In genomic region chr3:64257096-64257755, GRCh38 we compare ENCODE assay signal across 15 cellular contexts. TPM values are rescaled to one million over a fixed set of nuclear protein-coding genes. Genes with fewer than 3 reads are reported as not detected.
DNase-seq lines count a peak whose midpoint lies in the region; ATAC-seq and TF ChIP-seq lines count a peak whose summit lies in the region.
"Had no signal": no experiment of that assay in that cellular context is flagged by ENCODE, and none has a peak within 500 bp of the region (broad histone marks: within the 10 kb centered on the region; RNA-seq: fewer than 3 reads in every experiment).

No MANE protein-coding gene starts in this region.

- no peak for TF ChIP-seq EP300 in gastroesophageal sphincter (IDR thresholded peaks at IDR 0.05)
- no peak for TF ChIP-seq EP300 in sigmoid colon (IDR thresholded peaks at IDR 0.05)

- CTCF ChIA-PET in HEK293 (lab: Yijun Ruan, JAX) = interaction anchor here (0.8 to 1.2 kb wide), 2 partner anchors 10 to 13 kb away, joined by 3 read pairs; no protein-coding TSS in a partner anchor

- H3K4me3 ChIP-seq in HEK293 (ENCODE audit: low read depth, low read length) (no peak overlapping the region), gastroesophageal sphincter (no peak overlapping the region), sigmoid colon (no peak overlapping the region), WERI-Rb-1 (ENCODE audit: low read depth, low read length) (no peak overlapping the region)

- H3K27me3 ChIP-seq in gastroesophageal sphincter (no peaks in the 10 kb centered on the region), sigmoid colon (no peaks in the 10 kb centered on the region), WERI-Rb-1 (ENCODE audit: insufficient read depth, low read depth, severe bottlenecking) (no peaks in the 10 kb centered on the region)

- TF ChIP-seq CTCF in HEK293 (tag by site-specific recombination; IDR thresholded peaks at IDR 0.05) = no peak
- no peak for TF ChIP-seq CTCF in gastroesophageal sphincter (IDR thresholded peaks at IDR 0.05)
- no peak for TF ChIP-seq CTCF in sigmoid colon (IDR thresholded peaks at IDR 0.05)
- no peak for TF ChIP-seq CTCF in WERI-Rb-1 (IDR thresholded peaks at IDR 0.05; ENCODE audit: low read depth, low read length)

- no peak overlapping the region for H3K27ac ChIP-seq in HEK293 (ENCODE audit: extremely low read depth, low read depth, low read length)
- H3K27ac ChIP-seq in gastroesophageal sphincter = peak overlapping the region in 3 of 4 donors; percentile 25 to 97 (median 43)
- peak overlapping the region in 3 of 4 donors; percentile 38 to 80 (median 78) for H3K27ac ChIP-seq in sigmoid colon
- no peak overlapping the region for H3K27ac ChIP-seq in WERI-Rb-1

- H3K4me1 ChIP-seq in HEK293 (ENCODE audit: control insufficient read depth, insufficient read depth, low read length) (no peaks in the 10 kb centered on the region), gastroesophageal sphincter (peaks cover 23 to 97% (median 37%) of the 10 kb centered on the region in 3 donors), sigmoid colon (peaks cover 0 to 92% (median 87%) of the 10 kb centered on the region in 4 donors)

- ATAC-seq in gastroesophageal sphincter = peak; percentile 50
- ATAC-seq: HCT116 had no signal

- H3K9me3 ChIP-seq in HEK293 (ENCODE audit: control insufficient read depth, insufficient read depth, low read depth, low read length) = no peaks in the 10 kb centered on the region
- H3K9me3 ChIP-seq in gastroesophageal sphincter = no peaks in the 10 kb centered on the region
- no peaks in the 10 kb centered on the region for H3K9me3 ChIP-seq in sigmoid colon
- no peaks in the 10 kb centered on the region for H3K9me3 ChIP-seq in WERI-Rb-1 (ENCODE audit: severe bottlenecking)
- H3K9me3 ChIP-seq: Caco-2 had no signal

- TF ChIP-seq POLR2A in gastroesophageal sphincter (IDR thresholded peaks at IDR 0.05) = no peak
- no peak for TF ChIP-seq POLR2A in sigmoid colon (IDR thresholded peaks at IDR 0.05)

- POLR2A ChIA-PET in HEK293 (lab: Yijun Ruan, JAX) = no interaction called here

- DNase-seq in NCI-H446 treated with DMSO at 0.1 percent for 48 hours (lab: John Stamatoyannopoulos, UW) (peak; percentile 72), sigmoid colon (no peak), WERI-Rb-1 (no peak), cortex of kidney (lab: John Stamatoyannopoulos, UW) (no peak), T1000 (lab: John Stamatoyannopoulos, UW) (no peak)
- DNase-seq: ACHN; Caco-2; CD4-positive, CD25-positive, alpha-beta regulatory T cell; DMS53; NCI-H1417 treated with DMSO at 0.1 percent for 48 hours; NCI-H2081; NCI-H524 had no signal

- intact Hi-C loops in sigmoid colon (cut with DNase I) = no loop called here

- H3K36me3 ChIP-seq in HEK293 (ENCODE audit: control insufficient read depth in 2 of 2, insufficient read depth in 1 of 2, low read length in 2 of 2) (no peaks in the 10 kb centered on the region), gastroesophageal sphincter (no peaks in the 10 kb centered on the region), sigmoid colon (peaks cover 0 to 7% (median 0%) of the 10 kb centered on the region in 4 donors), WERI-Rb-1 (peaks cover 29% of the 10 kb centered on the region)

TF ChIP-seq in HEK293, 187 proteins besides CTCF, POLR2A, EP300 and RAD21:
- TF ChIP-seq ZFHX2 (tag by site-specific recombination; conservative IDR thresholded peaks at IDR 0.05) (peak; percentile 22; the same call in 1 of the 2 replicates), SALL2 (tag by site-specific recombination; IDR thresholded peaks at IDR 0.05; ENCODE audit: borderline replicate concordance) (no peak), EGR2 (tag by site-specific recombination; IDR thresholded peaks at IDR 0.05; ENCODE audit: low read depth) (peak; percentile 51)

RNA-seq across cellular contexts. Expression of gene PRICKLE2, which starts 32.0 kb away (rescaled TPM):
- total RNA-seq in gastroesophageal sphincter (100 to 1,000 TPM in 2 of 4 donors, 10 to 100 TPM in 2; 77.3 to 109 (median 96.7) TPM), sigmoid colon (10 to 100 TPM; 61.1 to 96.7 (median 69.9) TPM)
- 1 to 10 TPM in 2 of 3 donors, under 1 TPM in 1; 0.69 to 3.4 (median 1.2) TPM for polyA plus RNA-seq in sigmoid colon
- polyA plus RNA-seq: CD4-positive, CD25-positive, alpha-beta regulatory T cell had no signal

Comparison
In these comparisons a context has a peak if more than half of its experiments do, and no peak if none do; other contexts are left out.
1. H3K27ac ChIP-seq: peak in gastroesophageal sphincter (3 of 4) and sigmoid colon (3 of 4); none in HEK293 (single experiment) and WERI-Rb-1 (single experiment).